19 cellular contexts compared by ENCODE assay signal in the genomic region with DNA sequence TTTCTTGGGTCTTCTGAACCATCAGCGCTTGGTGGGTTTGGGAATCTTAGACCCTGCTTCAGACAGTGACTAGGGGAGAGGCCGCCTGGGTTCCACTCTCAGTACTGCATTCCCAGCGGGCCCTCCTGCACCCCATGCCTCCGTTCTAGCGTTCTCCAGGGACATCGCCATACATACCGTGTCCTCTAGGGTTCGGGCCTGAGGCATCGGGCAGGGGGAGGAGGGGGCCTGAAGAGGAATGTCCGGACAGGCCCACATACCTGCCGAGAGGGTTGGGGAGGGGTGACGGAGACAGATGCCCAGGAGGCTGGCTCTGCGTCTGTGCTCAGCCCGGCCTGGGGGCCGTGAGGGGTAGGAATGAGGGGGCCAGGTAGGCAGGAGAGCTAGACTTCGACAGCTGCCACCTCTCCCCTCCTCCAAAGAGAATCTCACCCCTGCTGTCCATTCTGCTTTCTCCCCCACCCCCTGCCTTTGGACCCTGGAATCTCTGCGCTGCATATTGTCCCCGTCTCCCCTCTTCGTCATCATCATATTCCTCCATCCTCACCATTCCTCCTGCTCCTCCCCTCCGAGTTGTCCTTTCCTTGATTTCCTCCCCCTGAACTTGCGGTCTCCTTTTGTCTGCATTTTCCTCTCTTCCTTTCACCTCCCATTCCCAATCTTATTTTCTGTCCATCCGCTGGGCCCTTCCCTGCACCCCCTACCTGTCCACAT. TPM values are rescaled to one million over a fixed set of nuclear protein-coding genes. Genes with fewer than 3 reads are reported as not detected.
DNase-seq lines count a peak whose midpoint lies in the region; ATAC-seq, FAIRE-seq and TF ChIP-seq lines count a peak whose summit lies in the region.
"Had no signal": no experiment of that assay in that cellular context is flagged by ENCODE, and none has a peak within 500 bp of the region (broad histone marks: within the 10 kb centered on the region; RNA-seq: fewer than 3 reads in every experiment).

No MANE protein-coding gene starts in this region.

- H3K4me2 ChIP-seq in GM23338 = peak overlapping the region; percentile 48; the same call in 1 of the 2 replicates

- peaks cover 15% of the 10 kb centered on the region for H3K27me3 ChIP-seq in CD4-positive, CD25-positive, alpha-beta regulatory T cell (ENCODE audit: control insufficient read depth, insufficient read depth, low read length)
- peaks cover 100% of the 10 kb centered on the region for H3K27me3 ChIP-seq in GM23338 (ENCODE audit: insufficient read depth)
- H3K27me3 ChIP-seq in small intestine (ENCODE audit: control insufficient read depth in 2 of 2, insufficient read depth in 2 of 2, low read length in 2 of 2) = peaks cover 18 to 49% of the 10 kb centered on the region in 2 donors

- H3K4me3 Mint-ChIP-seq in CD4-positive, CD25-positive, alpha-beta regulatory T cell = peak overlapping the region in 3 of 4 donors; percentile 44 to 92 (median 71)
- H3K4me3 Mint-ChIP-seq in GM23338 = peak overlapping the region; percentile 43
- peak overlapping the region; percentile 64 for H3K4me3 Mint-ChIP-seq in activated naive CD8-positive, alpha-beta T cell treated with anti-CD3 and anti-CD28 coated beads, Interleukin-2, amount 50 U/mL, for 24 hours
- peak overlapping the region; percentile 76 to 94 (median 88) for H3K4me3 Mint-ChIP-seq in naive B cell

- DNase-seq in CD4-positive, CD25-positive, alpha-beta regulatory T cell = no peak
- DNase-seq in GM23338 (ENCODE audit: low spot score) = peak; percentile 80
- no peak for DNase-seq in activated naive CD8-positive, alpha-beta T cell treated with anti-CD3 and anti-CD28 coated beads, Interleukin-2, amount 50 U/mL, for 24 hours
- DNase-seq in naive B cell = no peak
- no peak for DNase-seq in small intestine
- DNase-seq in activated CD8-positive, alpha-beta memory T cell treated with anti-CD3 and anti-CD28 coated beads for 24 hours = no peak
- DNase-seq: activated naive CD4-positive, alpha-beta T cell; brain microvascular endothelial cell; effector CD8-positive, alpha-beta T cell; left ventricle myocardium superior; NCI-H146; PC-3 had no signal

- peaks cover 4 to 33% (median 24%) of the 10 kb centered on the region in 4 donors for H3K4me1 Mint-ChIP-seq in CD4-positive, CD25-positive, alpha-beta regulatory T cell
- peaks cover 20% of the 10 kb centered on the region for H3K4me1 Mint-ChIP-seq in GM23338
- H3K4me1 Mint-ChIP-seq in activated naive CD8-positive, alpha-beta T cell treated with anti-CD3 and anti-CD28 coated beads, Interleukin-2, amount 50 U/mL, for 24 hours = peaks cover 25% of the 10 kb centered on the region
- peaks cover 31 to 42% (median 40%) of the 10 kb centered on the region in 3 donors for H3K4me1 Mint-ChIP-seq in naive B cell

- no peaks in the 10 kb centered on the region for H3K36me3 Mint-ChIP-seq in CD4-positive, CD25-positive, alpha-beta regulatory T cell
- H3K36me3 Mint-ChIP-seq in GM23338 (ENCODE audit: low read depth) = no peaks in the 10 kb centered on the region; the same call in 2 of the 3 replicates
- H3K36me3 Mint-ChIP-seq in activated naive CD8-positive, alpha-beta T cell treated with anti-CD3 and anti-CD28 coated beads, Interleukin-2, amount 50 U/mL, for 24 hours (ENCODE audit: low read depth) = no peaks in the 10 kb centered on the region
- no peaks in the 10 kb centered on the region for H3K36me3 Mint-ChIP-seq in naive B cell

- H3K4me1 ChIP-seq in CD4-positive, CD25-positive, alpha-beta regulatory T cell (ENCODE audit: control insufficient read depth, insufficient read depth, low read length, poor library complexity, severe bottlenecking) = peaks cover 38% of the 10 kb centered on the region
- peaks cover 9% of the 10 kb centered on the region; the same call in 1 of the 2 replicates for H3K4me1 ChIP-seq in GM23338 (ENCODE audit: insufficient read depth)
- no peaks in the 10 kb centered on the region for H3K4me1 ChIP-seq in small intestine (ENCODE audit: control insufficient read depth in 2 of 2, insufficient read depth in 1 of 2, low read depth in 1 of 2, low read length in 1 of 2)

- H3K27ac ChIP-seq in CD4-positive, CD25-positive, alpha-beta regulatory T cell (ENCODE audit: insufficient read depth, low read length, poor library complexity, severe bottlenecking) = no peak overlapping the region
- H3K27ac ChIP-seq in GM23338 (ENCODE audit: low read depth) (no peak overlapping the region), small intestine (ENCODE audit: low read depth in 1 of 2, low read length in 1 of 2) (no peak overlapping the region)
- H3K27ac ChIP-seq: brain microvascular endothelial cell, SK-N-MC had no signal

- FAIRE-seq in small intestine (lab: Jason Lieb, UNC) = no peak

- H3F3A ChIP-seq in GM23338 (replicated peaks; ENCODE audit: low read depth) = no peaks in the 10 kb centered on the region

- no peak overlapping the region for H3K27ac Mint-ChIP-seq in CD4-positive, CD25-positive, alpha-beta regulatory T cell
- H3K27ac Mint-ChIP-seq in GM23338 = no peak overlapping the region
- H3K27ac Mint-ChIP-seq in activated naive CD8-positive, alpha-beta T cell treated with anti-CD3 and anti-CD28 coated beads, Interleukin-2, amount 50 U/mL, for 24 hours = no peak overlapping the region
- H3K27ac Mint-ChIP-seq in naive B cell = peak overlapping the region in 3 of 6 donors; percentile 42 to 96 (median 81)

- no peaks in the 10 kb centered on the region for H3K9me3 ChIP-seq in CD4-positive, CD25-positive, alpha-beta regulatory T cell (ENCODE audit: control insufficient read depth in 2 of 2, low read length in 2 of 2)
- no peaks in the 10 kb centered on the region for H3K9me3 ChIP-seq in small intestine (ENCODE audit: control insufficient read depth, low read depth)

- TF ChIP-seq CTCF in GM23338 (conservative IDR thresholded peaks at IDR 0.05; ENCODE audit: low read depth in 2 of 2) = peak in 1 of 2 experiments; percentile 16; a peak in 1 of 4 replicates

- H3K36me3 ChIP-seq in CD4-positive, CD25-positive, alpha-beta regulatory T cell (ENCODE audit: control insufficient read depth, insufficient read depth, low read length) = no peaks in the 10 kb centered on the region
- no peaks in the 10 kb centered on the region for H3K36me3 ChIP-seq in GM23338 (ENCODE audit: insufficient read depth)
- H3K36me3 ChIP-seq in small intestine (ENCODE audit: control insufficient read depth in 2 of 2, insufficient read depth in 2 of 2, low read length in 2 of 2) = no peaks in the 10 kb centered on the region
- H3K36me3 ChIP-seq: brain microvascular endothelial cell had no signal

- 12 to 15% (median 14%) methylated on average over 19 to 22 of the region's 22 CpGs for WGBS in small intestine, 3 donors

- ATAC-seq in CD4-positive, CD25-positive, alpha-beta regulatory T cell (ENCODE audit: low read depth in 2 of 2) = no peak
- ATAC-seq in GM23338 (peak; percentile 73), naive B cell (ENCODE audit: low read depth in 2 of 2) (no peak), HG03571 (IDR thresholded peaks at IDR 0.05; ENCODE audit: unreplicated experiment) (no peak), HG02610 (IDR thresholded peaks at IDR 0.05; ENCODE audit: unreplicated experiment) (no peak)
- no peak for ATAC-seq in activated naive CD8-positive, alpha-beta T cell treated with anti-CD3 and anti-CD28 coated beads, Interleukin-2, amount 50 U/mL, for 24 hours
- ATAC-seq: left ventricle myocardium superior, PC-3 had no signal

- no peak overlapping the region for H2AFZ ChIP-seq in GM23338

- H3K9me2 ChIP-seq in GM23338 (ENCODE audit: insufficient read depth) = no peaks in the 10 kb centered on the region

- H3K4me3 ChIP-seq in CD4-positive, CD25-positive, alpha-beta regulatory T cell (ENCODE audit: low read depth, low read length) = no peak overlapping the region
- H3K4me3 ChIP-seq in GM23338 (peak overlapping the region; percentile 36; the same call in 1 of the 2 replicates), small intestine (ENCODE audit: low read depth in 1 of 2, low read length in 2 of 2) (no peak overlapping the region)
- H3K4me3 ChIP-seq: SK-N-MC had no signal

- peaks cover 23% of the 10 kb centered on the region for H4K20me1 ChIP-seq in GM23338 (replicated peaks; ENCODE audit: insufficient read depth)

- H3K79me2 ChIP-seq in GM23338 (replicated peaks; ENCODE audit: insufficient read depth) = no peaks in the 10 kb centered on the region

- peaks cover 58% of the 10 kb centered on the region for H3K27me3 Mint-ChIP-seq in CD4-positive, CD25-positive, alpha-beta regulatory T cell
- H3K27me3 Mint-ChIP-seq in GM23338 (ENCODE audit: insufficient read depth, low read depth, poor library complexity) (peaks cover 100% of the 10 kb centered on the region), naive B cell (peaks cover 27 to 51% (median 50%) of the 10 kb centered on the region in 3 donors)
- H3K27me3 Mint-ChIP-seq in activated naive CD8-positive, alpha-beta T cell treated with anti-CD3 and anti-CD28 coated beads, Interleukin-2, amount 50 U/mL, for 24 hours = peaks cover 56% of the 10 kb centered on the region

- H3K9me3 Mint-ChIP-seq in CD4-positive, CD25-positive, alpha-beta regulatory T cell = no peaks in the 10 kb centered on the region
- H3K9me3 Mint-ChIP-seq in GM23338 (peaks cover 6% of the 10 kb centered on the region; the same call in 2 of the 3 replicates), naive B cell (no peaks in the 10 kb centered on the region)
- H3K9me3 Mint-ChIP-seq in activated naive CD8-positive, alpha-beta T cell treated with anti-CD3 and anti-CD28 coated beads, Interleukin-2, amount 50 U/mL, for 24 hours = no peaks in the 10 kb centered on the region

TF ChIP-seq in GM23338, 12 proteins besides CTCF, POLR2A, EP300 and RAD21 (continues in another document):
- TF ChIP-seq EZH2 (IDR thresholded peaks at IDR 0.05; ENCODE audit: low read depth, unreplicated experiment) = peak; percentile 96

RNA-seq across cellular contexts. Expression of gene WNT10A, which starts 7.8 kb away (rescaled TPM):
- total RNA-seq in CD4-positive, CD25-positive, alpha-beta regulatory T cell = 10.8 TPM
- polyA plus RNA-seq in CD4-positive, CD25-positive, alpha-beta regulatory T cell = 10 to 100 TPM in 1 of 4 donors, 1 to 10 TPM in 3; 6.3 to 11.0 (median 8.8) TPM
- not detected in 2 replicates for total RNA-seq in GM23338 (2014; rRNA removed; shearing (Covaris generic))
- polyA plus RNA-seq in GM23338 (2016; fragmentation: Nextera tagmentation; extraction: Ambion mirVana) (not detected in 2 replicates), naive B cell (ENCODE audit: low read depth in 6 of 6) (10 to 100 TPM in 3 of 6 donors, 1 to 10 TPM in 3; 6.4 to 23.9 (median 10.7) TPM), small intestine (1 to 10 TPM in 1 of 3 donors, under 1 TPM in 1, not detected in 1; 0.37 to 2.4 TPM)
- total RNA-seq: left ventricle myocardium superior, NCI-H460, temporal lobe had no signal

RNA-seq across cellular contexts. Expression of gene WNT6, which starts 13.2 kb away (rescaled TPM):
- not detected for total RNA-seq in CD4-positive, CD25-positive, alpha-beta regulatory T cell
- polyA plus RNA-seq in CD4-positive, CD25-positive, alpha-beta regulatory T cell = not detected
- total RNA-seq in GM23338 (2014; rRNA removed; shearing (Covaris generic)) = not detected in 2 replicates
- polyA plus RNA-seq in GM23338 (2016; fragmentation: Nextera tagmentation; extraction: Ambion mirVana) = not detected in 2 replicates
- polyA plus RNA-seq in naive B cell (ENCODE audit: low read depth in 6 of 6) = under 1 TPM in 4 of 6 donors, not detected in 2; 0.44 to 0.79 (median 0.57) TPM
- 1 to 10 TPM in 1 of 3 donors, not detected in 2; 1.8 TPM for polyA plus RNA-seq in small intestine
- total RNA-seq: NCI-H460, PC-3, temporal lobe had no signal

RNA-seq across cellular contexts. Expression of gene PRKAG3, which starts 41.2 kb away (rescaled TPM):
- total RNA-seq in CD4-positive, CD25-positive, alpha-beta regulatory T cell = not detected
- not detected for polyA plus RNA-seq in CD4-positive, CD25-positive, alpha-beta regulatory T cell
- not detected in 2 replicates for total RNA-seq in GM23338 (2014; rRNA removed; shearing (Covaris generic))
- polyA plus RNA-seq in GM23338 (2016; fragmentation: Nextera tagmentation; extraction: Ambion mirVana) (not detected in 2 replicates), naive B cell (ENCODE audit: low read depth in 6 of 6) (not detected), small intestine (not detected)
- total RNA-seq: activated CD8-positive, alpha-beta memory T cell treated with anti-CD3 and anti-CD28 coated beads for 36 hours; NCI-H460; PC-3; renal cortical epithelial cell; temporal lobe had no signal
